22 cellular contexts compared by ENCODE assay signal in genomic region chr3:26260073-26260623, GRCh38.
"Had no signal": no experiment of that assay in that cellular context is flagged by ENCODE, and none has a peak within 500 bp of the region (broad histone marks: within the 10 kb centered on the region; RNA-seq: fewer than 3 reads in every experiment).

No MANE protein-coding gene starts in this region.

- H3K27ac ChIP-seq: HL-60, PC-9, Peyer's patch, SJCRH30 had no signal

- H3K36me3 ChIP-seq: MG63, Peyer's patch, SJCRH30 had no signal

- H3K4me2 ChIP-seq: PC-9 had no signal

- H3K4me3 ChIP-seq: MG63, PC-9, Peyer's patch, SJCRH30 had no signal

- H3K27me3 ChIP-seq: MG63, Peyer's patch, SJCRH30 had no signal

- H3K4me1 ChIP-seq: Peyer's patch, SJCRH30 had no signal

- ATAC-seq: Right ventricle myocardium inferior had no signal

- H3K9me3 ChIP-seq: MG63, Peyer's patch, SJCRH30 had no signal

- H2AFZ ChIP-seq: PC-9 had no signal

- DNase-seq: KBM-7, MG63, NCI-H1092, NCI-H1105 treated with DMSO at 0.1 percent for 48 hours, NCI-H1417 treated with DMSO at 0.1 percent for 48 hours, NCI-H146, NCI-H1694 treated with DMSO at 0.1 percent for 48 hours, NCI-H1930, NCI-H2081, NCI-H2107, NCI-H2227 treated with DMSO at 0.1 percent for 48 hours, NCI-H524, NCI-H526 treated with DMSO at 0.1 percent for 48 hours, NCI-H748 treated with DMSO at 0.1 percent for 48 hours, OCI-M1, PC-9, Peyer's patch, SHP77 treated with DMSO at 0.1 percent for 48 hours, SJCRH30, SW 1271 had no signal
